ENCODE assay signal across 1 cellular context in the genomic region with DNA sequence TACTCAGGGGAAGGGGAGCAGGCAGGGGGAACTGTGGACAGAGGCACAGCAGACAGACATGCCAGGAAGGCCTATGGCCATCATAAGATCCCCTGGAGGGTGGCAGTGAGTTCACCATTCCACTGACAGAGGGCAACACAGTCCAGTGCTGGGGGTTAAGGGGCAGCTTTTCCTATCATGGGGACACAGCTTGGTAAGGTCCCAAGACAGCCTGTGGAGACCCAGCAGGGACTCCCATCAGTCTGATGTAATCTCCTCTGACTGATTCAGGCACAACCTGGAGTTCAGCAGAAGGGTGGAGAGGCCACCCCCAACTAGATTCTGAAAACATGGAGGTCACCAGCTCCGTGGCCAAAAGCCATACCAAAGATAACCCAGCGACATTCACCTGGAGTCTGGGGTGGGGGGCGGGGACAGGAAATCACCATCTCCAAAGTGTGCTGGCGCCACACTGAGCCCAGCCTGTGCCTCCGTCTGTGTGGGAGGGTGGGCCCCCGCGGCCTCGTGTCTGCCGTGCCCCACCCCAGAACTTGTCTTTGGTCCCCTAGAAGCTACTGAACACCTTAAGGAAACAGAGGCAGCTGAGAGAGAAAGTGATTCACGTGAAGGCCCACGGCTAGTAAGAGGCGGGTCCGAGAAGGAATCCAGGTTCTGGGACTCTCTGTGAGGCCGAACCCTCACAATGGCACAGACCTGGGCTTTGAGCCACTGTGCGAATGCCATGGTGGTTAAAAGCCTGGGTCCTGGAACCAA.
A peak's percentile ranks its signal among the peaks of the same experiment; 100 is the strongest.
TF ChIP-seq lines count a peak whose summit lies in the region.

No MANE protein-coding gene starts in this region.

TF ChIP-seq in WTC11, 78 proteins besides CTCF, POLR2A, EP300 and RAD21 (continued from another document):
- TF ChIP-seq, protein P1, sequence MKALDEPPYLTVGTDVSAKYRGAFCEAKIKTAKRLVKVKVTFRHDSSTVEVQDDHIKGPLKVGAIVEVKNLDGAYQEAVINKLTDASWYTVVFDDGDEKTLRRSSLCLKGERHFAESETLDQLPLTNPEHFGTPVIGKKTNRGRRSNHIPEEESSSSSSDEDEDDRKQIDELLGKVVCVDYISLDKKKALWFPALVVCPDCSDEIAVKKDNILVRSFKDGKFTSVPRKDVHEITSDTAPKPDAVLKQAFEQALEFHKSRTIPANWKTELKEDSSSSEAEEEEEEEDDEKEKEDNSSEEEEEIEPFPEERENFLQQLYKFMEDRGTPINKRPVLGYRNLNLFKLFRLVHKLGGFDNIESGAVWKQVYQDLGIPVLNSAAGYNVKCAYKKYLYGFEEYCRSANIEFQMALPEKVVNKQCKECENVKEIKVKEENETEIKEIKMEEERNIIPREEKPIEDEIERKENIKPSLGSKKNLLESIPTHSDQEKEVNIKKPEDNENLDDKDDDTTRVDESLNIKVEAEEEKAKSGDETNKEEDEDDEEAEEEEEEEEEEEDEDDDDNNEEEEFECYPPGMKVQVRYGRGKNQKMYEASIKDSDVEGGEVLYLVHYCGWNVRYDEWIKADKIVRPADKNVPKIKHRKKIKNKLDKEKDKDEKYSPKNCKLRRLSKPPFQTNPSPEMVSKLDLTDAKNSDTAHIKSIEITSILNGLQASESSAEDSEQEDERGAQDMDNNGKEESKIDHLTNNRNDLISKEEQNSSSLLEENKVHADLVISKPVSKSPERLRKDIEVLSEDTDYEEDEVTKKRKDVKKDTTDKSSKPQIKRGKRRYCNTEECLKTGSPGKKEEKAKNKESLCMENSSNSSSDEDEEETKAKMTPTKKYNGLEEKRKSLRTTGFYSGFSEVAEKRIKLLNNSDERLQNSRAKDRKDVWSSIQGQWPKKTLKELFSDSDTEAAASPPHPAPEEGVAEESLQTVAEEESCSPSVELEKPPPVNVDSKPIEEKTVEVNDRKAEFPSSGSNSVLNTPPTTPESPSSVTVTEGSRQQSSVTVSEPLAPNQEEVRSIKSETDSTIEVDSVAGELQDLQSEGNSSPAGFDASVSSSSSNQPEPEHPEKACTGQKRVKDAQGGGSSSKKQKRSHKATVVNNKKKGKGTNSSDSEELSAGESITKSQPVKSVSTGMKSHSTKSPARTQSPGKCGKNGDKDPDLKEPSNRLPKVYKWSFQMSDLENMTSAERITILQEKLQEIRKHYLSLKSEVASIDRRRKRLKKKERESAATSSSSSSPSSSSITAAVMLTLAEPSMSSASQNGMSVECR (CRISPR knock-in tag; IDR thresholded peaks at IDR 0.05; ENCODE audit: borderline replicate concordance): no peak
- TF ChIP-seq ZNF232 (CRISPR knock-in tag; IDR thresholded peaks at IDR 0.05) (no peak), JUN (CRISPR knock-in tag; IDR thresholded peaks at IDR 0.05) (no peak), ZNF423 (CRISPR knock-in tag; IDR thresholded peaks at IDR 0.05) (peak; percentile 25; the same call in 1 of the 2 replicates), ZNF416 (CRISPR knock-in tag; IDR thresholded peaks at IDR 0.05) (no peak)
- TF ChIP-seq, protein P2, sequence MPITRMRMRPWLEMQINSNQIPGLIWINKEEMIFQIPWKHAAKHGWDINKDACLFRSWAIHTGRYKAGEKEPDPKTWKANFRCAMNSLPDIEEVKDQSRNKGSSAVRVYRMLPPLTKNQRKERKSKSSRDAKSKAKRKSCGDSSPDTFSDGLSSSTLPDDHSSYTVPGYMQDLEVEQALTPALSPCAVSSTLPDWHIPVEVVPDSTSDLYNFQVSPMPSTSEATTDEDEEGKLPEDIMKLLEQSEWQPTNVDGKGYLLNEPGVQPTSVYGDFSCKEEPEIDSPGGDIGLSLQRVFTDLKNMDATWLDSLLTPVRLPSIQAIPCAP (CRISPR knock-in tag; IDR thresholded peaks at IDR 0.05): no peak
TF ChIP-seq in WTC11: peak in this region for 1.
